ENCODE assay signal across 8 cellular contexts in genomic region chr2:171522804-171523338, GRCh38. TPM values are rescaled to one million over a fixed set of nuclear protein-coding genes. Genes with fewer than 3 reads are reported as not detected.
DNase-seq lines count a peak whose midpoint lies in the region; ATAC-seq and TF ChIP-seq lines count a peak whose summit lies in the region.

No MANE protein-coding gene starts in this region.

- H3K4me3 ChIP-seq in CD4-positive, alpha-beta memory T cell (ENCODE audit: low read length in 2 of 2): peak overlapping the region; percentile 9 to 17
- peak overlapping the region; percentile 96 for H3K4me3 ChIP-seq in IMR-90 (ENCODE audit: insufficient read depth, low read depth, low read length)
- H3K4me3 ChIP-seq in adrenal gland: peak overlapping the region; percentile 70 to 98 (median 74)
- H3K4me3 ChIP-seq in right cardiac atrium (ENCODE audit: low read length): peak overlapping the region; percentile 69
- H3K4me3 ChIP-seq in prostate gland: peak overlapping the region; percentile 59 to 78

- peak overlapping the region; percentile 79 for H3K23ac ChIP-seq in IMR-90 (ENCODE audit: low read depth, low read length)

- peaks cover 21% of the 10 kb centered on the region for H3K4me1 ChIP-seq in CD4-positive, alpha-beta memory T cell (ENCODE audit: insufficient read depth, low read length)
- H3K4me1 ChIP-seq in IMR-90 (ENCODE audit: control insufficient read depth, insufficient read depth, low read length) (peaks cover 7% of the 10 kb centered on the region), adrenal gland (replicated peaks in 1 of 2) (peaks cover 7 to 24% of the 10 kb centered on the region in 2 donors), right cardiac atrium (ENCODE audit: control insufficient read depth, insufficient read depth, low read length) (peaks cover 2% of the 10 kb centered on the region), prostate gland (replicated peaks) (no peaks in the 10 kb centered on the region)

- CTCF ChIA-PET in CD4-positive, alpha-beta memory T cell (lab: Charles Lee; ENCODE audit: partially characterized antibody): no interaction called here
- CTCF ChIA-PET in IMR-90 (lab: Yijun Ruan, JAX): no interaction called here

- H3K18ac ChIP-seq in IMR-90 (ENCODE audit: low read depth, low read length): peak overlapping the region; percentile 80; the same call in 1 of the 2 replicates

- H3K4ac ChIP-seq in IMR-90 (ENCODE audit: low read depth, low read length): peak overlapping the region; percentile 92

- H2BK15ac ChIP-seq in IMR-90 (ENCODE audit: low read depth, low read length): no peak overlapping the region

- peak overlapping the region; percentile 90 for H3K9ac ChIP-seq in IMR-90 (ENCODE audit: low read depth, low read length)

- peak overlapping the region; percentile 82 for H2BK5ac ChIP-seq in IMR-90 (ENCODE audit: low read depth, low read length, poor library complexity, severe bottlenecking)

- ATAC-seq in GM19372 (IDR thresholded peaks at IDR 0.05; ENCODE audit: low read depth, unreplicated experiment): peak; percentile 28
- ATAC-seq in IMR-90 (ENCODE audit: low read depth): peak; percentile 50
- ATAC-seq in right cardiac atrium: peak; percentile 58 to 60
- ATAC-seq in HG02610 (IDR thresholded peaks at IDR 0.05; ENCODE audit: unreplicated experiment): no peak

- H3K9me3 ChIP-seq in CD4-positive, alpha-beta memory T cell (ENCODE audit: control insufficient read depth in 1 of 2, low read length in 2 of 2): no peaks in the 10 kb centered on the region
- no peaks in the 10 kb centered on the region for H3K9me3 ChIP-seq in IMR-90 (ENCODE audit: control insufficient read depth, insufficient read depth, low read length)
- H3K9me3 ChIP-seq in adrenal gland (replicated peaks in 1 of 3): no peaks in the 10 kb centered on the region
- no peaks in the 10 kb centered on the region for H3K9me3 ChIP-seq in right cardiac atrium (ENCODE audit: control insufficient read depth, low read length)
- no peaks in the 10 kb centered on the region for H3K9me3 ChIP-seq in prostate gland

- no peak for TF ChIP-seq RAD21 in IMR-90 (IDR thresholded peaks at IDR 0.05; ENCODE audit: low read length)

- H3K4me2 ChIP-seq in IMR-90 (ENCODE audit: low read depth, low read length): peak overlapping the region; percentile 88

- no peaks in the 10 kb centered on the region for H3K36me3 Mint-ChIP-seq in CD4-positive, alpha-beta memory T cell

- dilution Hi-C loops in IMR-90 (cut with HindIII; ENCODE audit: low sequenced_read_pairs, unreplicated experiment): no loop called here

- H2BK20ac ChIP-seq in IMR-90 (ENCODE audit: low read depth, low read length): 0 out of 2 replicates have a peak overlapping the region, but pooled peaks have one; percentile 20

- H3K4me3 Mint-ChIP-seq in CD4-positive, alpha-beta memory T cell: peak overlapping the region; percentile 60 to 83 (median 76)

- peaks cover 10% of the 10 kb centered on the region for H3K9me1 ChIP-seq in IMR-90 (ENCODE audit: insufficient read depth, low read length)

- H3K36me3 ChIP-seq in CD4-positive, alpha-beta memory T cell (ENCODE audit: insufficient read depth, low read length): no peaks in the 10 kb centered on the region
- H3K36me3 ChIP-seq in IMR-90 (ENCODE audit: control insufficient read depth, insufficient read depth, low read length) (no peaks in the 10 kb centered on the region), adrenal gland (replicated peaks in 1 of 2) (no peaks in the 10 kb centered on the region), prostate gland (no peaks in the 10 kb centered on the region)

- H2AK5ac ChIP-seq in IMR-90 (ENCODE audit: low read depth, low read length): peak overlapping the region; percentile 66; the same call in 1 of the 2 replicates

- peaks cover 17% of the 10 kb centered on the region; the same call in 1 of the 2 replicates for H4K20me1 ChIP-seq in IMR-90 (ENCODE audit: insufficient read depth, low read length)

- peak overlapping the region; percentile 99 for H2AK9ac ChIP-seq in IMR-90 (replicated peaks; ENCODE audit: low read depth, low read length, poor library complexity)

- TF ChIP-seq POLR2A in IMR-90 (IDR thresholded peaks at IDR 0.05; ENCODE audit: low read depth, low read length): no peak
- TF ChIP-seq POLR2A in adrenal gland (IDR thresholded peaks at IDR 0.05): peak in 1 of 2 donors; percentile 27
- no peak for TF ChIP-seq POLR2A in prostate gland (IDR thresholded peaks at IDR 0.05)

- H3K27ac Mint-ChIP-seq in CD4-positive, alpha-beta memory T cell: no peak overlapping the region

- peak overlapping the region; percentile 98 for H3K14ac ChIP-seq in IMR-90 (replicated peaks; ENCODE audit: low read depth, low read length)

- peaks cover 4% of the 10 kb centered on the region for H3K27me3 ChIP-seq in CD4-positive, alpha-beta memory T cell (ENCODE audit: insufficient read depth, low read length)
- H3K27me3 ChIP-seq in IMR-90 (ENCODE audit: control insufficient read depth, insufficient read depth, low read length) (no peaks in the 10 kb centered on the region), adrenal gland (no peaks in the 10 kb centered on the region), right cardiac atrium (ENCODE audit: control insufficient read depth, insufficient read depth) (no peaks in the 10 kb centered on the region), prostate gland (replicated peaks; ENCODE audit: insufficient read depth) (no peaks in the 10 kb centered on the region)

- peaks cover 4 to 21% (median 13%) of the 10 kb centered on the region in 4 donors for H3K4me1 Mint-ChIP-seq in CD4-positive, alpha-beta memory T cell

- peak overlapping the region; percentile 75; the same call in 1 of the 2 replicates for H4K5ac ChIP-seq in IMR-90 (ENCODE audit: low read depth, low read length)

- peaks cover 34 to 35% of the 10 kb centered on the region in 2 donors for H3K27me3 Mint-ChIP-seq in CD4-positive, alpha-beta memory T cell

- WGBS in IMR-90 (ENCODE audit: extremely low coverage in 2 of 2, insufficient read length in 1 of 2), 2 experiments: 0% methylated on average over 14 of the region's 55 CpGs; no CpG with 5 or more reads in 1 of the 2 experiments
- 0% methylated on average over 3 to 55 of the region's 55 CpGs for WGBS in adrenal gland, 4 donors
- WGBS in right cardiac atrium: under 1% methylated on average over 55 of the region's 55 CpGs
- under 1% methylated on average over 49 of the region's 55 CpGs for WGBS in prostate gland

- peak overlapping the region; percentile 77 for H2BK120ac ChIP-seq in IMR-90 (ENCODE audit: low read depth, low read length)

- H3K56ac ChIP-seq in IMR-90 (ENCODE audit: extremely low read depth, insufficient read depth, low read length): peak overlapping the region; percentile 57; the same call in 1 of the 2 replicates

- H4K8ac ChIP-seq in IMR-90 (ENCODE audit: low read depth in 2 of 2, low read length in 2 of 2): peak overlapping the region; percentile 2 to 91; a peak in 2 of 4 replicates

- TF ChIP-seq CTCF in IMR-90 (conservative IDR thresholded peaks at IDR 0.05; ENCODE audit: low read depth, low read length) (no peak), adrenal gland (IDR thresholded peaks at IDR 0.05) (no peak), prostate gland (IDR thresholded peaks at IDR 0.05) (no peak)

- BruUV-seq in IMR-90 (replicated peaks; lab: Mats Ljungman, UMichigan): no TSS peak

- no peak for DNase-seq in CD4-positive, alpha-beta memory T cell
- no peak for DNase-seq in IMR-90
- DNase-seq in adrenal gland: peak in 5 of 7 donors; percentile 32 to 49 (median 47)
- peak in 2 of 3 donors; percentile 78 to 80 for DNase-seq in right cardiac atrium
- DNase-seq in prostate gland (ENCODE audit: low spot score): peak; percentile 21
- DNase-seq in occipital lobe (lab: John Stamatoyannopoulos, UW): no peak

- peak overlapping the region; percentile 94 for H2AFZ ChIP-seq in IMR-90 (replicated peaks; ENCODE audit: low read length, poor library complexity)

- intact Hi-C loops in CD4-positive, alpha-beta memory T cell (cut with micrococcal nuclease): no loop called here
- intact Hi-C loops in IMR-90 (cut with micrococcal nuclease) (loop anchor here (2.0 to 10.0 kb wide), 2 partner anchors 88 to 548 kb away; partner anchors contain the start of gene DCAF17), adrenal gland (cut with DNase I) (loop anchor here (10.0 kb wide), 1 partner anchor 88 kb away; the partner anchor contains the start of genes DCAF17 (in 2 of the 2) and METTL8 (in 2 of the 2)), right cardiac atrium (cut with DNase I) (loop anchor here in 1 of 4 donors (10.0 kb wide), 1 partner anchor 88 kb away; the partner anchor contains the start of genes DCAF17 and METTL8), prostate gland (cut with DNase I) (loop anchor here (2.0 kb wide), 1 partner anchor 88 kb away; the partner anchor contains the start of gene DCAF17)

- POLR2A ChIA-PET in CD4-positive, alpha-beta memory T cell (lab: Charles Lee; ENCODE audit: partially characterized antibody): no interaction called here
- POLR2A ChIA-PET in IMR-90 (lab: Charles Lee; ENCODE audit: unreplicated experiment): interaction anchor here (0.6 to 1.5 kb wide), 4 partner anchors 9 to 1938 kb away, joined by 4 to 7 read pairs (median 4); no protein-coding TSS in a partner anchor

- in situ Hi-C loops in IMR-90 (cut with MboI; ENCODE audit: low sequenced_read_pairs): no loop called here

- peak overlapping the region; percentile 84 for H4K91ac ChIP-seq in IMR-90 (ENCODE audit: insufficient read depth, low read depth, low read length)

- H3K9me3 Mint-ChIP-seq in CD4-positive, alpha-beta memory T cell: no peaks in the 10 kb centered on the region

- H3K79me1 ChIP-seq in IMR-90 (ENCODE audit: low read depth in 1 of 2, low read length in 2 of 2): peaks cover 3 to 36% of the 10 kb centered on the region in 2 experiments; a peak in 3 of 4 replicates

- no peak overlapping the region for H3K27ac ChIP-seq in CD4-positive, alpha-beta memory T cell (ENCODE audit: low read depth, low read length)
- H3K27ac ChIP-seq in IMR-90 (ENCODE audit: insufficient read depth, low read length): peak overlapping the region; percentile 83
- peak overlapping the region; percentile 71 to 95 (median 87) for H3K27ac ChIP-seq in adrenal gland
- H3K27ac ChIP-seq in right cardiac atrium (ENCODE audit: low read length): peak overlapping the region; percentile 92
- peak overlapping the region; percentile 91 to 93 for H3K27ac ChIP-seq in prostate gland

TF ChIP-seq in IMR-90, 13 proteins besides CTCF, POLR2A, EP300 and RAD21 (continues in another document):
- TF ChIP-seq MXI1 (IDR thresholded peaks at IDR 0.05; ENCODE audit: borderline replicate concordance, low read depth, low read length): peak; percentile 24; the same call in 1 of the 2 replicates

RNA-seq across cellular contexts. Expression of gene CYBRD1, which starts 0.6 kb away (rescaled TPM):
- 1 to 10 TPM in 1 of 2 experiments, under 1 TPM in 1; 0.64 to 1.1 TPM for total RNA-seq in CD4-positive, alpha-beta memory T cell
- polyA plus RNA-seq in CD4-positive, alpha-beta memory T cell: 1 to 10 TPM in 1 of 2 donors, under 1 TPM in 1; 0.59 to 1.6 TPM
- 103 and 119 TPM in 2 replicates for total RNA-seq in IMR-90 (2012; rRNA removed)
- 48.8 and 53.2 TPM in 2 replicates for polyA plus RNA-seq in IMR-90 (2012; rRNA removed)
- polyA plus RNA-seq in IMR-90 (2012; cell fraction: cytosol; rRNA removed): 55.0 and 65.2 TPM in 2 replicates
- polyA plus RNA-seq in IMR-90 (2012; cell fraction: nucleus; rRNA removed; ENCODE audit: low replicate concordance): 16.5 and 30.7 TPM in 2 replicates
- total RNA-seq in adrenal gland: 100 to 1,000 TPM in 7 of 8 donors, 10 to 100 TPM in 1; 52.7 to 346 (median 234) TPM
- 10 to 100 TPM; 45.6 to 67.9 (median 62.3) TPM for polyA plus RNA-seq in adrenal gland
- 100 to 1,000 TPM in 3 of 4 donors, 10 to 100 TPM in 1; 90.8 to 138 (median 119) TPM for total RNA-seq in right cardiac atrium
- 88.3 TPM for polyA plus RNA-seq in right cardiac atrium
- total RNA-seq in prostate gland: 100 to 1,000 TPM in 1 of 2 donors, 10 to 100 TPM in 1; 67.9 to 130 TPM
- total RNA-seq in occipital lobe: 12.3 TPM

Comparison
In these comparisons a context has a peak if more than half of its experiments do, and no peak if none do; other contexts are left out.
1. DNase-seq: peak in adrenal gland (5 of 7), right cardiac atrium (2 of 3) and prostate gland (single experiment); none in CD4-positive, alpha-beta memory T cell (0 of 5), IMR-90 (single experiment) and occipital lobe (single experiment).
2. H3K4me3 ChIP-seq: peak in every context shown above with its lines; median percentile 96 in IMR-90; 74 in adrenal gland; 69 in right cardiac atrium; 68 in prostate gland; 13 in CD4-positive, alpha-beta memory T cell.